Comparison of ENCODE assay signal across 10 cellular contexts in genomic region chr19:927707-928401, GRCh38. TPM values are rescaled to one million over a fixed set of nuclear protein-coding genes. Genes with fewer than 3 reads are reported as not detected.
A peak's percentile ranks its signal among the peaks of the same experiment; 100 is the strongest.
DNase-seq lines count a peak whose midpoint lies in the region; ATAC-seq and TF ChIP-seq lines count a peak whose summit lies in the region.
"Had no signal": no experiment of that assay in that cellular context is flagged by ENCODE, and none has a peak within 500 bp of the region (broad histone marks: within the 10 kb centered on the region; RNA-seq: fewer than 3 reads in every experiment).

No MANE protein-coding gene starts in this region.

- no peak for ATAC-seq in memory B cell (ENCODE audit: low read depth)
- no peak for ATAC-seq in GM18520 (IDR thresholded peaks at IDR 0.05; ENCODE audit: unreplicated experiment)

- peak in 1 of 2 donors; percentile 31 for DNase-seq in cardiac muscle cell (ENCODE audit: low read depth in 1 of 2, low spot score in 1 of 2)
- no peak for DNase-seq in cardiac septum (ENCODE audit: low spot score)
- no peak for DNase-seq in astrocyte of the spinal cord (ENCODE audit: low read depth, low spot score)
- DNase-seq in memory B cell (ENCODE audit: low spot score in 2 of 2) = no peak
- DNase-seq in type B pancreatic cell (ENCODE audit: extremely low spot score, unreplicated experiment) = peak; percentile 70
- no peak for DNase-seq in kidney tubule cell (ENCODE audit: low spot score)
- DNase-seq in COLO829 (ENCODE audit: low spot score) = no peak

- peaks cover 8% of the 10 kb centered on the region for H3K4me1 Mint-ChIP-seq in memory B cell
- H3K4me1 Mint-ChIP-seq in type B pancreatic cell (ENCODE audit: unreplicated experiment) = peaks cover 8% of the 10 kb centered on the region

- H3K4me3 Mint-ChIP-seq in memory B cell (peak overlapping the region; percentile 46), type B pancreatic cell (peak overlapping the region; percentile 79)

- TF ChIP-seq CTCF in cardiac muscle cell (IDR thresholded peaks at IDR 0.05; ENCODE audit: low read depth, low read length) (no peak), astrocyte of the spinal cord (IDR thresholded peaks at IDR 0.05; ENCODE audit: low read depth, low read length) (no peak), type B pancreatic cell (conservative IDR thresholded peaks at IDR 0.05) (no peak)

- H3K9me3 Mint-ChIP-seq in memory B cell (no peaks in the 10 kb centered on the region), type B pancreatic cell (no peaks in the 10 kb centered on the region)

- in situ Hi-C loops in astrocyte of the spinal cord (cut with HindIII; ENCODE audit: low sequenced_read_pairs) = no loop called here

- H3K4me3 ChIP-seq in cardiac muscle cell (peak overlapping the region; percentile 98), astrocyte of the spinal cord (ENCODE audit: low read depth, low read length) (peak overlapping the region; percentile 92)

- peak overlapping the region; percentile 86 for H3K27ac ChIP-seq in cardiac muscle cell

- intact Hi-C loops in cardiac septum (cut with DNase I) = loop anchor here (5.0 to 10.0 kb wide), 2 partner anchors 167 to 314 kb away; partner anchors contain the start of genes ATP5F1D and POLR2E

- H3K36me3 ChIP-seq in cardiac muscle cell = peaks cover 17% of the 10 kb centered on the region

- H3K36me3 Mint-ChIP-seq in memory B cell (no peaks in the 10 kb centered on the region), type B pancreatic cell (no peaks in the 10 kb centered on the region)

- H3K27me3 ChIP-seq in cardiac muscle cell = no peaks in the 10 kb centered on the region

- H3K4me1 ChIP-seq in cardiac muscle cell (ENCODE audit: low read depth) = peaks cover 8% of the 10 kb centered on the region

- H3K27ac Mint-ChIP-seq in memory B cell (peak overlapping the region; percentile 41), type B pancreatic cell (peak overlapping the region; percentile 21)

- no peaks in the 10 kb centered on the region for H3K27me3 Mint-ChIP-seq in memory B cell
- no peaks in the 10 kb centered on the region for H3K27me3 Mint-ChIP-seq in type B pancreatic cell

- H3K9me3 ChIP-seq in cardiac muscle cell (ENCODE audit: low read depth) = no peaks in the 10 kb centered on the region

RNA-seq across cellular contexts. Expression of gene ARID3A, which starts 2.0 kb away (rescaled TPM):
- 59.7 and 62.3 TPM in 2 replicates for total RNA-seq in cardiac muscle cell
- 39.1 and 48.7 TPM in 2 replicates for polyA plus RNA-seq in cardiac muscle cell
- total RNA-seq in cardiac septum = 7.8 TPM
- 83.0 and 124 TPM in 2 replicates for total RNA-seq in type B pancreatic cell (ENCODE audit: low replicate concordance)

RNA-seq across cellular contexts. Expression of gene KISS1R, which starts 10.7 kb away (rescaled TPM):
- total RNA-seq in cardiac muscle cell (0.46 and 1.2 TPM in 2 replicates), cardiac septum (not detected), type B pancreatic cell (ENCODE audit: low replicate concordance) (1.2 and 2.2 TPM in 2 replicates)
- polyA plus RNA-seq in cardiac muscle cell = 1.9 and 3.2 TPM in 2 replicates
- total RNA-seq: esophagus mucosa had no signal

RNA-seq across cellular contexts. Expression of gene R3HDM4, which starts 14.8 kb away (rescaled TPM):
- total RNA-seq in cardiac muscle cell (60.3 and 66.2 TPM in 2 replicates), cardiac septum (24.5 TPM), type B pancreatic cell (ENCODE audit: low replicate concordance) (48.8 and 56.7 TPM in 2 replicates)
- 82.1 and 86.7 TPM in 2 replicates for polyA plus RNA-seq in cardiac muscle cell

RNA-seq across cellular contexts. Expression of gene RNU6-9, which starts 34.6 kb away (rescaled TPM):
- total RNA-seq in cardiac muscle cell (not detected in 2 replicates), cardiac septum (not detected), type B pancreatic cell (ENCODE audit: low replicate concordance) (not detected in 2 replicates)
- polyA plus RNA-seq in cardiac muscle cell = not detected in 2 replicates
- total RNA-seq: activated CD8-positive, alpha-beta memory T cell treated with anti-CD3 and anti-CD28 coated beads for 36 hours; esophagus mucosa had no signal

RNA-seq across cellular contexts. Expression of gene MED16, which starts 34.9 kb away (rescaled TPM):
- total RNA-seq in cardiac muscle cell (61.9 and 67.2 TPM in 2 replicates), cardiac septum (27.0 TPM), type B pancreatic cell (ENCODE audit: low replicate concordance) (59.6 and 74.2 TPM in 2 replicates)
- polyA plus RNA-seq in cardiac muscle cell = 104 and 145 TPM in 2 replicates
